7 cellular contexts compared by ENCODE assay signal in genomic region chr3:108552267-108553159, GRCh38. TPM values are rescaled to one million over a fixed set of nuclear protein-coding genes. Genes with fewer than 3 reads are reported as not detected.
DNase-seq lines count a peak whose midpoint lies in the region; ATAC-seq and TF ChIP-seq lines count a peak whose summit lies in the region.

No MANE protein-coding gene starts in this region.

- in situ Hi-C loops in T47D (cut with HindIII; ENCODE audit: low pct_unique_long_range_greater_than_20kb, low sequenced_read_pairs) = no loop called here

- DNase-seq in NCI-H446 (lab: John Stamatoyannopoulos, UW) = peak; percentile 14 to 65
- DNase-seq in T47D (ENCODE audit: low read depth in 1 of 2, low spot score in 1 of 2) = peak; percentile 10 to 61
- no peak for DNase-seq in kidney epithelial cell (ENCODE audit: low read depth)
- peak in 1 of 2 donors; percentile 16 for DNase-seq in tibial nerve (ENCODE audit: low spot score in 2 of 2)

- H3K27me3 ChIP-seq in kidney epithelial cell (ENCODE audit: control insufficient read depth, insufficient read depth, low read length) = no peaks in the 10 kb centered on the region
- H3K27me3 ChIP-seq in tibial nerve = no peaks in the 10 kb centered on the region

- WGBS in tibial nerve, 2 donors = 50 to 51% methylated on average over 4 of the region's 4 CpGs

- peaks cover 0 to 7% (median 0%) of the 10 kb centered on the region in 4 donors for H3K4me1 ChIP-seq in tibial nerve

- H3K36me3 ChIP-seq in kidney epithelial cell (ENCODE audit: control insufficient read depth, insufficient read depth, low read length) (no peaks in the 10 kb centered on the region), tibial nerve (no peaks in the 10 kb centered on the region)

- no peak overlapping the region for H3K27ac ChIP-seq in tibial nerve

- TF ChIP-seq POLR2A in tibial nerve (IDR thresholded peaks at IDR 0.05) = no peak

- no peak overlapping the region for H3K4me3 ChIP-seq in kidney epithelial cell (ENCODE audit: low read depth, low read length)
- no peak overlapping the region for H3K4me3 ChIP-seq in tibial nerve

- TF ChIP-seq EP300 in tibial nerve (IDR thresholded peaks at IDR 0.05) = no peak

- peak; percentile 28; the same call in 2 of the 3 replicates for TF ChIP-seq CTCF in GM12872 (IDR thresholded peaks at IDR 0.05; ENCODE audit: insufficient read depth, low read depth, low read length)
- peak; percentile 25 for TF ChIP-seq CTCF in kidney epithelial cell (IDR thresholded peaks at IDR 0.05; ENCODE audit: insufficient read depth, low read length, poor library complexity, severe bottlenecking)
- peak; percentile 4 to 68 (median 46) for TF ChIP-seq CTCF in tibial nerve (IDR thresholded peaks at IDR 0.05)

- H3K9me3 ChIP-seq in tibial nerve = no peaks in the 10 kb centered on the region

- ATAC-seq in HG02885 (IDR thresholded peaks at IDR 0.05; ENCODE audit: poor library complexity, unreplicated experiment) = peak; percentile 69
- no peak for ATAC-seq in GM19328 (IDR thresholded peaks at IDR 0.05; ENCODE audit: unreplicated experiment)

RNA-seq across cellular contexts. Expression of gene CIP2A, which starts 36.7 kb away (rescaled TPM):
- total RNA-seq in kidney epithelial cell = 7.5 and 8.2 TPM in 2 replicates
- 1 to 10 TPM; 2.7 to 5.7 (median 5.3) TPM for total RNA-seq in tibial nerve

RNA-seq across cellular contexts. Expression of gene DZIP3, which starts 37.0 kb away (rescaled TPM):
- total RNA-seq in kidney epithelial cell (6.3 and 6.6 TPM in 2 replicates), tibial nerve (10 to 100 TPM in 2 of 4 donors, 1 to 10 TPM in 2; 7.5 to 12.0 (median 10.1) TPM)

RNA-seq across cellular contexts. Expression of gene MYH15, which starts 42.1 kb away (rescaled TPM):
- total RNA-seq in kidney epithelial cell (0.07 TPM in 1 of 2 replicates, not detected in the other), tibial nerve (under 1 TPM in 2 of 4 donors, not detected in 2; under 0.01 to 0.22 TPM)
